ENCODE assay signal across 17 cellular contexts in the genomic region with DNA sequence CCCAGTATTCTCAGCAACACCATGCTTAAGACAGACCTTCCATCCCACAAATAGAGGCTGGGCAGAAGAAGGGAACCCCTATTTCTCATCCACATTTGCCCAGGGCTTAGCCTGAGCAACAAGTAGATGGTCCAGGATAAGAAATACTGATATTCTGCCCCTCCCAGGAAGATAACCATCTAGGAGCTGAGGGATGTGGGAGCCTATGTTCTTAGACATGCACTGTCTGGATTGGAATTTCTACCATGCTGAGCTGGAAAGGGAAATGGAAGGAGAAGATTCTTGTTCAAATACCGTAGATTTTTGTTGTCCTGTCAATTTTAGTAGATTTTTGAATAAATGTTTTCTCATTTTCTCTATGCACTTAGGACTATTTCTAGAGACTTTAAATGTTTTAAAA.
A peak's percentile ranks its signal among the peaks of the same experiment; 100 is the strongest.
DNase-seq lines count a peak whose midpoint lies in the region; ATAC-seq and TF ChIP-seq lines count a peak whose summit lies in the region.
"Had no signal": no experiment of that assay in that cellular context is flagged by ENCODE, and none has a peak within 500 bp of the region (broad histone marks: within the 10 kb centered on the region; RNA-seq: fewer than 3 reads in every experiment).

No MANE protein-coding gene starts in this region.

- peaks cover 10% of the 10 kb centered on the region for H3K9me3 Mint-ChIP-seq in HFFc6

- H3K4me3 ChIP-seq in AG04449 (ENCODE audit: low read depth, low read length) (no peak overlapping the region), tibial artery (no peak overlapping the region)
- H3K4me3 ChIP-seq: BLaER1 treated with 17β-estradiol and CSF1 and Interleukin-3, amounts not matched to agents 10 nM and 100 nM; HAP-1 had no signal

- no peaks in the 10 kb centered on the region for H3K27me3 ChIP-seq in tibial artery
- H3K27me3 ChIP-seq: BE2C; BLaER1 treated with 17β-estradiol and CSF1 and Interleukin-3, amounts not matched to agents 10 nM and 100 nM had no signal

- POLR2A ChIA-PET in AG04449 (lab: Yijun Ruan, JAX) = no interaction called here

- CTCF ChIA-PET in AG04449 (lab: Yijun Ruan, JAX) = no interaction called here

- TF ChIP-seq CTCF in AG04449 (IDR thresholded peaks at IDR 0.05; ENCODE audit: insufficient read depth, low read length, missing control alignments) (no peak), HFFc6 (IDR thresholded peaks at IDR 0.05) (no peak), tibial artery (IDR thresholded peaks at IDR 0.05) (no peak)

- intact Hi-C loops in tibial artery (cut with DNase I; ENCODE audit: low total_unique reads) = no loop called here

- H3K27ac Mint-ChIP-seq in HFFc6 = no peak overlapping the region
- H3K27ac Mint-ChIP-seq: CD14-positive monocyte; CD4-positive, alpha-beta T cell; CD8-positive, alpha-beta memory T cell had no signal

- H3K4me3 Mint-ChIP-seq in HFFc6 = no peak overlapping the region
- H3K4me3 Mint-ChIP-seq: CD14-positive monocyte; CD4-positive, alpha-beta T cell; CD8-positive, alpha-beta memory T cell had no signal

- peak; percentile 0 for DNase-seq in AG04449 (ENCODE audit: low read depth, low spot score)
- peak; percentile 3 for DNase-seq in HFFc6
- DNase-seq in islet precursor cell = peak; percentile 52
- DNase-seq in GM19240 (ENCODE audit: insufficient read length, low spot score) = no peak
- DNase-seq in tibial artery = no peak
- DNase-seq: AML-193; BE2C; CD4-positive, alpha-beta T cell; CD8-positive, alpha-beta memory T cell; DMS53; DMS79 treated with DMSO at 0.1 percent for 48 hours; GOT3 had no signal

- H3K4me1 ChIP-seq in tibial artery = no peaks in the 10 kb centered on the region
- H3K4me1 ChIP-seq: BE2C; BLaER1 treated with 17β-estradiol and CSF1 and Interleukin-3, amounts not matched to agents 10 nM and 100 nM; HAP-1 had no signal

- no peaks in the 10 kb centered on the region for H3K9me3 ChIP-seq in tibial artery
- H3K9me3 ChIP-seq: BE2C, HAP-1 had no signal

- H3K36me3 Mint-ChIP-seq in HFFc6 (ENCODE audit: low read depth) = no peaks in the 10 kb centered on the region
- H3K36me3 Mint-ChIP-seq: CD14-positive monocyte; CD8-positive, alpha-beta memory T cell had no signal

- no peaks in the 10 kb centered on the region for H3K36me3 ChIP-seq in tibial artery
- H3K36me3 ChIP-seq: BE2C; BLaER1 treated with 17β-estradiol and CSF1 and Interleukin-3, amounts not matched to agents 10 nM and 100 nM; HAP-1 had no signal

- H3K27me3 Mint-ChIP-seq in HFFc6 (ENCODE audit: insufficient read depth) = no peaks in the 10 kb centered on the region
- H3K27me3 Mint-ChIP-seq: CD4-positive, alpha-beta T cell; CD8-positive, alpha-beta memory T cell had no signal

- H3K27ac ChIP-seq in tibial artery = no peak overlapping the region
- H3K27ac ChIP-seq: 22Rv1; BLaER1 treated with 17β-estradiol and CSF1 and Interleukin-3, amounts not matched to agents 10 nM and 100 nM had no signal

- no peak for ATAC-seq in GM18907 (IDR thresholded peaks at IDR 0.05; ENCODE audit: unreplicated experiment)

- no peaks in the 10 kb centered on the region for H3K4me1 Mint-ChIP-seq in HFFc6 (ENCODE audit: low read depth)
- H3K4me1 Mint-ChIP-seq: CD14-positive monocyte; CD8-positive, alpha-beta memory T cell had no signal

Comparison
In these comparisons a context has a peak if more than half of its experiments do, and no peak if none do; other contexts are left out.
1. DNase-seq: peak in AG04449 (single experiment), HFFc6 (single experiment) and islet precursor cell (single experiment); none in GM19240 (single experiment) and tibial artery (0 of 2).